Comparison of ENCODE assay signal across 8 cellular contexts in genomic region chr14:34981743-34982420, GRCh38. TPM values are rescaled to one million over a fixed set of nuclear protein-coding genes. Genes with fewer than 3 reads are reported as not detected.
DNase-seq lines count a peak whose midpoint lies in the region; ATAC-seq, FAIRE-seq and TF ChIP-seq lines count a peak whose summit lies in the region.

No MANE protein-coding gene starts in this region.

- FAIRE-seq in GM12878 (lab: Jason Lieb, UNC), result no peak
- no peak for FAIRE-seq in keratinocyte (lab: Jason Lieb, UNC)

- POLR2A ChIA-PET in GM12878 (lab: Charles Lee), result interaction anchor here (0.7 to 4.4 kb wide), 15 partner anchors 13 to 844 kb away, joined by 3 to 37 read pairs (median 5); partner anchors contain the start of genes BAZ1A, BRMS1L and FAM177A1

- no peak for TF ChIP-seq POLR2A in GM12878 (IDR thresholded peaks at IDR 0.05; ENCODE audit: low read depth, low read length)

- peak; percentile 77 for DNase-seq in SIG-M5 treated with dmso at 0.1 percent for 504 hours (lab: John Stamatoyannopoulos, UW; ENCODE audit: unreplicated experiment)
- no peak for DNase-seq in SIG-M5 (lab: John Stamatoyannopoulos, UW)
- no peak for DNase-seq in RWPE2 (ENCODE audit: low spot score)
- no peak for DNase-seq in GM12878 (ENCODE audit: low read depth, low spot score)
- no peak for DNase-seq in keratinocyte (ENCODE audit: low read depth, low spot score)
- peak; percentile 13 to 19 for DNase-seq in stimulated activated CD4-positive, alpha-beta T cell treated with anti-CD3 and anti-CD28 coated beads, Interleukin-2, amount 100 ng/mL, for 48 hours
- DNase-seq in NCI-H345 (lab: John Stamatoyannopoulos, UW), result no peak

- H3K79me2 ChIP-seq in GM12878 (ENCODE audit: control insufficient read depth, insufficient read depth, low read length) (peaks cover 65% of the 10 kb centered on the region), keratinocyte (ENCODE audit: control insufficient read depth, insufficient read depth, low read length) (peaks cover 58% of the 10 kb centered on the region)

- CTCF ChIA-PET in GM12878 (lab: Yijun Ruan, JAX), result interaction anchor here (0.6 to 5.5 kb wide), 19 partner anchors 8 to 440 kb away, joined by 3 to 20 read pairs (median 4); partner anchors contain the start of genes BAZ1A and FAM177A1

- H3K27ac ChIP-seq in RWPE2 (ENCODE audit: poor library complexity, severe bottlenecking), result peak overlapping the region; percentile 78
- peak overlapping the region; percentile 95 for H3K27ac ChIP-seq in GM12878 (ENCODE audit: control insufficient read depth, insufficient read depth)
- peak overlapping the region; percentile 89 for H3K27ac ChIP-seq in keratinocyte (ENCODE audit: control insufficient read depth, insufficient read depth, low read length)

- RAD21 ChIA-PET in GM12878 (lab: Charles Lee; ENCODE audit: unreplicated experiment), result interaction anchor here (0.9 to 4.7 kb wide), 12 partner anchors 15 to 844 kb away, joined by 3 to 29 read pairs (median 6); partner anchors contain the start of genes BAZ1A, BRMS1L, FAM177A1 and PPP2R3C

- TF ChIP-seq RAD21 in GM12878 (IDR thresholded peaks at IDR 0.05; ENCODE audit: insufficient read depth, low read depth, low read length), result no peak

- peak overlapping the region; percentile 84 for H3K4me2 ChIP-seq in GM12878 (ENCODE audit: control insufficient read depth, insufficient read depth)
- peak overlapping the region; percentile 98 for H3K4me2 ChIP-seq in keratinocyte (ENCODE audit: control insufficient read depth, extremely low read depth, insufficient read depth, low read depth, low read length)

- H3K36me3 ChIP-seq in RWPE2 (ENCODE audit: low read depth) (peaks cover 15% of the 10 kb centered on the region), GM12878 (ENCODE audit: control insufficient read depth in 2 of 2, insufficient read depth in 2 of 2, low read length in 1 of 2) (no peaks in the 10 kb centered on the region), keratinocyte (ENCODE audit: control insufficient read depth in 2 of 2, extremely low read depth in 1 of 2, insufficient read depth in 2 of 2, low read length in 2 of 2) (no peaks in the 10 kb centered on the region)

- peak; percentile 9 for ATAC-seq in HG03097 (IDR thresholded peaks at IDR 0.05; ENCODE audit: low FRiP score, unreplicated experiment)
- peak; percentile 27 for ATAC-seq in RWPE2 (ENCODE audit: low read depth)
- ATAC-seq in GM12878, result peak; percentile 27

- H4K20me1 ChIP-seq in GM12878 (ENCODE audit: control insufficient read depth, insufficient read depth) (no peaks in the 10 kb centered on the region), keratinocyte (ENCODE audit: control insufficient read depth, extremely low read depth, insufficient read depth, low read length) (no peaks in the 10 kb centered on the region)

- TF ChIP-seq EP300 in GM12878 (IDR thresholded peaks at IDR 0.05; ENCODE audit: borderline replicate concordance in 1 of 2, control insufficient read depth in 1 of 2, low read depth in 2 of 2, low read length in 2 of 2), result no peak

- dilution Hi-C loops in keratinocyte (cut with MboI; ENCODE audit: extremely low pct_ligation_motif_present, low sequenced_read_pairs), result no loop called here

- no peaks in the 10 kb centered on the region for H3K9me1 ChIP-seq in keratinocyte (ENCODE audit: control insufficient read depth, extremely low read depth, insufficient read depth, low read length)

- H3K9me3 ChIP-seq in RWPE2 (ENCODE audit: severe bottlenecking) (no peaks in the 10 kb centered on the region), GM12878 (replicated peaks; ENCODE audit: control insufficient read depth, insufficient read depth, low read length) (no peaks in the 10 kb centered on the region), keratinocyte (ENCODE audit: control insufficient read depth, low read depth, low read length) (no peaks in the 10 kb centered on the region)

- intact Hi-C loops in GM12878 (cut with micrococcal nuclease; ENCODE audit: unreplicated experiment), result loop anchor here (1.0 to 5.0 kb wide), 4 partner anchors 65 to 420 kb away; partner anchors contain the start of genes FAM177A1, NFKBIA and PPP2R3C

- TF ChIP-seq CTCF in RWPE2 (IDR thresholded peaks at IDR 0.05; ENCODE audit: poor library complexity, severe bottlenecking), result peak; percentile 24
- TF ChIP-seq CTCF in GM12878 (IDR thresholded peaks at IDR 0.05 in 2 of 3, conservative IDR thresholded peaks at IDR 0.05 in 1 of 3; ENCODE audit: control insufficient read depth in 2 of 3, extremely low read depth in 1 of 3, insufficient read depth in 1 of 3, low read depth in 3 of 3, low read length in 3 of 3), result peak in 2 of 3 experiments; percentile 14 to 37; a peak in 3 of 6 replicates
- no peak for TF ChIP-seq CTCF in keratinocyte (optimal IDR thresholded peaks at IDR 0.05 in 1 of 3, IDR thresholded peaks at IDR 0.05 in 1 of 3, conservative IDR thresholded peaks at IDR 0.05 in 1 of 3; ENCODE audit: extremely low read depth in 1 of 3, insufficient read depth in 2 of 3, low read length in 3 of 3)

- H3K4me3 ChIP-seq in RWPE2 (ENCODE audit: severe bottlenecking), result peak overlapping the region; percentile 54
- H3K4me3 ChIP-seq in GM12878, result peak overlapping the region; percentile 89
- peak overlapping the region; percentile 82 to 92 (median 87) for H3K4me3 ChIP-seq in keratinocyte (ENCODE audit: control insufficient read depth in 2 of 3, extremely low read depth in 1 of 3, insufficient read depth in 2 of 3, low read depth in 1 of 3, low read length in 3 of 3)

- H2AFZ ChIP-seq in GM12878 (ENCODE audit: control insufficient read depth, low read depth, low read length) (peak overlapping the region; percentile 92), keratinocyte (ENCODE audit: control insufficient read depth, low read length) (peak overlapping the region; percentile 97)

- no TSS peak for BruUV-seq in GM12878 (replicated peaks; lab: Mats Ljungman, UMichigan)

- SMC1A ChIA-PET in GM12878 (lab: Charles Lee; ENCODE audit: uncharacterized antibody, unreplicated experiment), result interaction anchor here (0.6 to 2.6 kb wide), 21 partner anchors 8 to 433 kb away, joined by 3 to 14 read pairs (median 5); partner anchors contain the start of gene BAZ1A

- 1% methylated on average over 17 of the region's 17 CpGs for WGBS in GM12878 (ENCODE audit: insufficient coverage, insufficient replicate concordance, low lambda C conversion rate, missing lambda C conversion rate)

- H3K9ac ChIP-seq in GM12878 (ENCODE audit: control insufficient read depth, insufficient read depth, low read length) (peak overlapping the region; percentile 96), keratinocyte (ENCODE audit: control insufficient read depth, extremely low read depth, insufficient read depth, low read length) (peak overlapping the region; percentile 95)

- in situ Hi-C loops in GM12878 (cut with MboI), result loop anchor here (5.0 kb wide), 1 partner anchor 110 kb away; no protein-coding TSS in a partner anchor

- no peaks in the 10 kb centered on the region for H3K27me3 ChIP-seq in RWPE2 (ENCODE audit: insufficient read depth, poor library complexity, severe bottlenecking)
- no peaks in the 10 kb centered on the region for H3K27me3 ChIP-seq in GM12878 (replicated peaks in 1 of 2; ENCODE audit: control insufficient read depth in 2 of 2, insufficient read depth in 2 of 2, low read length in 1 of 2)
- H3K27me3 ChIP-seq in keratinocyte (ENCODE audit: control insufficient read depth, extremely low read depth, insufficient read depth, low read length), result no peaks in the 10 kb centered on the region

- H3K4me1 ChIP-seq in RWPE2 (ENCODE audit: insufficient read depth, poor library complexity, severe bottlenecking) (peaks cover 6% of the 10 kb centered on the region), GM12878 (ENCODE audit: control insufficient read depth, insufficient read depth, low read length) (no peaks in the 10 kb centered on the region), keratinocyte (ENCODE audit: control insufficient read depth, extremely low read depth, insufficient read depth, low read length) (peaks cover 16% of the 10 kb centered on the region)

TF ChIP-seq in GM12878, 131 proteins besides CTCF, POLR2A, EP300 and RAD21 (continues in another document):
- TF ChIP-seq SMC3 (IDR thresholded peaks at IDR 0.05; ENCODE audit: borderline replicate concordance, low read length) (no peak), NFIC (IDR thresholded peaks at IDR 0.05; ENCODE audit: low read depth, low read length) (0 out of 2 replicates have a peak, but pooled peaks have one; percentile 24), EGR1 (IDR thresholded peaks at IDR 0.05; ENCODE audit: borderline replicate concordance in 1 of 2, low read depth in 2 of 2, low read length in 2 of 2) (0 out of 3 replicates have a peak, but pooled peaks of 1 of the 2 experiments have one; percentile 3), CHD2 (IDR thresholded peaks at IDR 0.05; ENCODE audit: borderline replicate concordance, low read depth, low read length) (no peak), IKZF2 (IDR thresholded peaks at IDR 0.05) (no peak), ZZZ3 (IDR thresholded peaks at IDR 0.05; ENCODE audit: control insufficient read depth, insufficient read length, low read depth) (no peak)

RNA-seq across cellular contexts. Expression of gene SRP54, which starts 0.9 kb away (rescaled TPM):
- 246 and 247 TPM in 2 replicates for total RNA-seq in GM12878 (2013; cell fraction: nucleolus; rRNA removed)
- 70.3 and 83.3 TPM in 2 replicates for total RNA-seq in GM12878 (2014; rRNA removed)
- total RNA-seq in GM12878 (2014; rRNA removed; fragmentation: Illumina TruSeq; extraction: Trizol), result 112 and 114 TPM in 2 replicates
- total RNA-seq in GM12878 (2021), result 60.1 and 70.8 TPM in 2 replicates
- 55.2 TPM for polyA plus RNA-seq in GM12878 (2011; ENCODE audit: low read depth)
- polyA plus RNA-seq in GM12878 (2011; rRNA removed), result 54.1 and 77.4 TPM in 2 replicates
- polyA plus RNA-seq in GM12878 (2011; cell fraction: cytosol; rRNA removed), result 37.8 and 54.1 TPM in 2 replicates
- polyA plus RNA-seq in GM12878 (2011; cell fraction: nucleus; rRNA removed), result 43.3 and 52.4 TPM in 2 replicates
- polyA plus RNA-seq in GM12878 (2012), result 73.7 and 77.5 TPM in 2 replicates
- polyA plus RNA-seq in GM12878 (2014; fragmentation: Illumina TruSeq; extraction: Trizol), result 116 and 134 TPM in 2 replicates
- polyA plus RNA-seq in GM12878 (2014; fragmentation: Nextera tagmentation; extraction: Ambion mirVana), result 10 to 100 TPM; 71.3 to 73.3 TPM
- 66.7 and 70.0 TPM in 2 replicates for polyA plus RNA-seq in GM12878 (2014; rRNA removed)
- polyA plus RNA-seq in GM12878 (2016; fragmentation: Nextera tagmentation; extraction: Ambion mirVana), result 100 to 1,000 TPM; 123 to 130 TPM
- 31.1 and 34.8 TPM in 2 replicates for polyA minus RNA-seq in GM12878 (2011; rRNA and poly(A)+ RNA removed)
- polyA minus RNA-seq in GM12878 (2011; cell fraction: cytosol; rRNA and poly(A)+ RNA removed), result 17.0 and 28.3 TPM in 2 replicates
- 28.9 and 44.6 TPM in 2 replicates for polyA minus RNA-seq in GM12878 (2011; cell fraction: nucleus; rRNA and poly(A)+ RNA removed)
- 18.0 to 52.2 TPM (median 41.6 TPM) in 3 replicates for polyA plus RNA-seq in keratinocyte
- 126 TPM for polyA plus RNA-seq in keratinocyte (2011; ENCODE audit: low read depth)
- 28.3 and 43.3 TPM in 2 replicates for polyA plus RNA-seq in keratinocyte (2011; cell fraction: cytosol; rRNA removed)
- 65.9 and 74.9 TPM in 2 replicates for polyA plus RNA-seq in keratinocyte (2011; cell fraction: nucleus; rRNA removed)
- polyA plus RNA-seq in keratinocyte (2012; ENCODE audit: low replicate concordance), result 45.9 and 53.8 TPM in 2 replicates
- polyA minus RNA-seq in keratinocyte, result 20.6 to 29.4 TPM (median 26.6 TPM) in 3 replicates
- polyA minus RNA-seq in keratinocyte (2011; cell fraction: cytosol; rRNA and poly(A)+ RNA removed), result 22.8 TPM
- polyA minus RNA-seq in keratinocyte (2011; cell fraction: nucleus; rRNA and poly(A)+ RNA removed), result 20.6 and 33.7 TPM in 2 replicates

Comparison
In these comparisons a context has a peak if more than half of its experiments do, and no peak if none do; other contexts are left out.
1. DNase-seq: peak in SIG-M5 treated with dmso at 0.1 percent for 504 hours (single experiment) and stimulated activated CD4-positive, alpha-beta T cell treated with anti-CD3 and anti-CD28 coated beads, Interleukin-2, amount 100 ng/mL, for 48 hours (2 of 2); none in SIG-M5 (single experiment), RWPE2 (single experiment), GM12878 (single experiment), keratinocyte (single experiment) and NCI-H345 (single experiment).
2. CTCF ChIP-seq: peak in RWPE2 (single experiment) and GM12878 (2 of 3); none in keratinocyte (0 of 3).
3. Peak in every context shown above with its lines, with median percentiles within 50 percentile points of each other: ATAC-seq, H3K27ac ChIP-seq and H3K4me3 ChIP-seq.